In the genomic region with DNA sequence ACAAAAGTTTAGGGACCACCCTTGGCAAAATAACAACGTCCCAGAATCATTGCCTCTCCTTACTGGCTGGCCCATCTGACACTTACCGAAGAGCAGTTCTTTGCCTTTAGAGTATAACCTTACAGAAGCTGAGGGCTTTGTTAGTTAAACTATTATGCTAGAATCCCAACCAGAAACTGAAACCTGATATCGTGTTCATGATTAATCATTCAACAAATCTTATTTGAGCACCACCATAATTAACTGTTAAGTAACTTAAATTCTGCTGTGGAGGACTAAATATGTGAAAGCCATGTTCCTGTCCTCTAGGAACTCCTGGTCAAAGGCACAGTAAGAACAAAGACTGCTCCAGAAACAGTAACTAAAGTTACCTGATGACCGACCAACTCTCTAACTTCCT, we compare ENCODE assay signal across 1 cellular context.
TF ChIP-seq lines count a peak whose summit lies in the region.

No MANE protein-coding gene starts in this region.

TF ChIP-seq in liver, 16 proteins besides CTCF, POLR2A, EP300 and RAD21 (continued from another document):
- TF ChIP-seq, protein P1, sequence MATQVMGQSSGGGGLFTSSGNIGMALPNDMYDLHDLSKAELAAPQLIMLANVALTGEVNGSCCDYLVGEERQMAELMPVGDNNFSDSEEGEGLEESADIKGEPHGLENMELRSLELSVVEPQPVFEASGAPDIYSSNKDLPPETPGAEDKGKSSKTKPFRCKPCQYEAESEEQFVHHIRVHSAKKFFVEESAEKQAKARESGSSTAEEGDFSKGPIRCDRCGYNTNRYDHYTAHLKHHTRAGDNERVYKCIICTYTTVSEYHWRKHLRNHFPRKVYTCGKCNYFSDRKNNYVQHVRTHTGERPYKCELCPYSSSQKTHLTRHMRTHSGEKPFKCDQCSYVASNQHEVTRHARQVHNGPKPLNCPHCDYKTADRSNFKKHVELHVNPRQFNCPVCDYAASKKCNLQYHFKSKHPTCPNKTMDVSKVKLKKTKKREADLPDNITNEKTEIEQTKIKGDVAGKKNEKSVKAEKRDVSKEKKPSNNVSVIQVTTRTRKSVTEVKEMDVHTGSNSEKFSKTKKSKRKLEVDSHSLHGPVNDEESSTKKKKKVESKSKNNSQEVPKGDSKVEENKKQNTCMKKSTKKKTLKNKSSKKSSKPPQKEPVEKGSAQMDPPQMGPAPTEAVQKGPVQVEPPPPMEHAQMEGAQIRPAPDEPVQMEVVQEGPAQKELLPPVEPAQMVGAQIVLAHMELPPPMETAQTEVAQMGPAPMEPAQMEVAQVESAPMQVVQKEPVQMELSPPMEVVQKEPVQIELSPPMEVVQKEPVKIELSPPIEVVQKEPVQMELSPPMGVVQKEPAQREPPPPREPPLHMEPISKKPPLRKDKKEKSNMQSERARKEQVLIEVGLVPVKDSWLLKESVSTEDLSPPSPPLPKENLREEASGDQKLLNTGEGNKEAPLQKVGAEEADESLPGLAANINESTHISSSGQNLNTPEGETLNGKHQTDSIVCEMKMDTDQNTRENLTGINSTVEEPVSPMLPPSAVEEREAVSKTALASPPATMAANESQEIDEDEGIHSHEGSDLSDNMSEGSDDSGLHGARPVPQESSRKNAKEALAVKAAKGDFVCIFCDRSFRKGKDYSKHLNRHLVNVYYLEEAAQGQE (IDR thresholded peaks at IDR 0.05), result peak; percentile 17
- TF ChIP-seq YY1 (IDR thresholded peaks at IDR 0.05), result peak; percentile 41
